Comparison of ENCODE assay signal across 8 cellular contexts in the genomic region with DNA sequence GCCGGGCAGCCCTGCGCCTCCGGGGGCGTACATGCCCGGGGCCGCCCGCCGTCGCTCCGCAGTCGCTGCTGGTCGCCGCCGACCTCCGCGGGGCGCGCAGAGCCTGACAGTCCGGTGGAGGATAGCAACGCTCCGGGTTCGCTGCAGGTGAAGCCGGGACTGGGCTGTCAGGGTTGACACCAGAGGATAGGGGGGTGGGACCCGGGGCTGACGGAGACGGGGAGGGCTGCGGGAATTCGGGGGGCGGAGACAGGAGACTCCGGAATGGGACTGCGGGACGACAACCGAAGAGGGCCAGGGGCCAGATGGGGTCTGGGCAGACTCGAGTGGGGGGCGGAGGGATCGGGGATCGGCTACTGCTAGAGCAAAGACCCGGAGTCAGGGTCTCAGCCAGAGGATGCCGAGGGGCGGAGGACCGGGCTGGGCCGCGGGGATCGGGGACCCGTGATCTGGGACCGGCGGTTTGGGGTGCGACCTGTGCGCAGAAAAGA. TPM values are rescaled to one million over a fixed set of nuclear protein-coding genes. Genes with fewer than 3 reads are reported as not detected.
A peak's percentile ranks its signal among the peaks of the same experiment; 100 is the strongest.
DNase-seq lines count a peak whose midpoint lies in the region; ATAC-seq and TF ChIP-seq lines count a peak whose summit lies in the region.

No MANE protein-coding gene starts in this region.

- peaks cover 81% of the 10 kb centered on the region for H3K79me2 ChIP-seq in MM.1S (ENCODE audit: low read length)

- peak overlapping the region; percentile 100 for H3K4me3 ChIP-seq in MM.1S (ENCODE audit: low read length)
- peak overlapping the region; percentile 80 for H3K4me3 ChIP-seq in ovary

- TF ChIP-seq POLR2A in ovary (IDR thresholded peaks at IDR 0.05), result no peak

- no peaks in the 10 kb centered on the region for H4K20me1 ChIP-seq in MM.1S (ENCODE audit: insufficient read depth, low read length)

- ATAC-seq in GM21723 (IDR thresholded peaks at IDR 0.05; ENCODE audit: unreplicated experiment), result peak; percentile 25

- no peaks in the 10 kb centered on the region for H3K9me3 ChIP-seq in MM.1S (replicated peaks; ENCODE audit: insufficient read depth, low read length)
- no peaks in the 10 kb centered on the region for H3K9me3 ChIP-seq in ovary

- H3K9ac ChIP-seq in MM.1S (ENCODE audit: low read length), result peak overlapping the region; percentile 87

- TF ChIP-seq CTCF in MM.1S (IDR thresholded peaks at IDR 0.05; ENCODE audit: low read length) (no peak), ovary (IDR thresholded peaks at IDR 0.05) (no peak)

- H3K36me3 ChIP-seq in MM.1S (replicated peaks; ENCODE audit: insufficient read depth, low read length) (peaks cover 11% of the 10 kb centered on the region; the same call in 1 of the 2 replicates), ovary (no peaks in the 10 kb centered on the region)

- no peaks in the 10 kb centered on the region for H3K27me3 ChIP-seq in MM.1S (replicated peaks; ENCODE audit: insufficient read depth, low read length)
- H3K27me3 ChIP-seq in ovary, result no peaks in the 10 kb centered on the region

- intact Hi-C loops in ovary (cut with DNase I), result loop anchor here in 1 of 4 donors (5.0 to 10.0 kb wide), 2 partner anchors 58 to 121 kb away; partner anchors contain the start of genes DUSP2 and STARD7

- DNase-seq in DMS53 treated with DMSO at 0.1 percent for 48 hours (lab: John Stamatoyannopoulos, UW; ENCODE audit: unreplicated experiment), result peak; percentile 26
- peak; percentile 15 for DNase-seq in MM.1S
- peak; percentile 81 for DNase-seq in activated effector memory CD4-positive, alpha-beta T cell treated with anti-CD3 and anti-CD28 coated beads, Interleukin-2, amount 50 U/mL, for 16 hours
- peak; percentile 69 for DNase-seq in germinal center (ENCODE audit: low spot score)
- DNase-seq in ovary, result peak in 1 of 5 donors; percentile 76
- no peak for DNase-seq in inferior parietal cortex (ENCODE audit: extremely low spot score)
- no peak for DNase-seq in kidney glomerular epithelial cell (lab: John Stamatoyannopoulos, UW)

- H3K27ac ChIP-seq in MM.1S (ENCODE audit: low read length) (peak overlapping the region; percentile 49; the same call in 1 of the 2 replicates), ovary (peak overlapping the region in 1 of 2 donors; percentile 47)

- H2AFZ ChIP-seq in MM.1S (ENCODE audit: low read length), result peak overlapping the region; percentile 71

- 0 to 2% (median 1%) methylated on average over 41 to 49 of the region's 49 CpGs for WGBS in ovary, 3 donors

- H3K4me1 ChIP-seq in MM.1S (ENCODE audit: low read length) (peaks cover 33% of the 10 kb centered on the region), ovary (ENCODE audit: insufficient read depth) (peaks cover 20% of the 10 kb centered on the region)

- no peaks in the 10 kb centered on the region for H3K9me2 ChIP-seq in MM.1S (replicated peaks; ENCODE audit: insufficient read depth, low read length)

- TF ChIP-seq EP300 in ovary (IDR thresholded peaks at IDR 0.05), result no peak

- peaks cover 16% of the 10 kb centered on the region for H3F3A ChIP-seq in MM.1S (ENCODE audit: insufficient read depth, low read length)

- H3K4me2 ChIP-seq in MM.1S (ENCODE audit: low read depth, low read length), result peak overlapping the region; percentile 91; the same call in 1 of the 2 replicates

RNA-seq across cellular contexts. Expression of gene TMEM127, which starts 0.4 kb away (rescaled TPM):
- 10 to 100 TPM; 26.9 to 55.1 (median 51.6) TPM for total RNA-seq in ovary
- 10 to 100 TPM; 32.7 to 44.7 TPM for polyA plus RNA-seq in ovary

RNA-seq across cellular contexts. Expression of gene CIAO1, which starts 0.6 kb away (rescaled TPM):
- total RNA-seq in ovary, result 100 to 1,000 TPM in 1 of 7 donors, 10 to 100 TPM in 6; 50.8 to 103 (median 58.5) TPM
- 10 to 100 TPM; 42.2 to 55.6 TPM for polyA plus RNA-seq in ovary

RNA-seq across cellular contexts. Expression of gene SNRNP200, which starts 40.0 kb away (rescaled TPM):
- 100 to 1,000 TPM in 5 of 7 donors, 10 to 100 TPM in 2; 71.1 to 149 (median 125) TPM for total RNA-seq in ovary
- polyA plus RNA-seq in ovary, result 100 to 1,000 TPM in 1 of 2 donors, 10 to 100 TPM in 1; 92.9 to 102 TPM

RNA-seq across cellular contexts. Expression of gene STARD7, which starts 56.8 kb away (rescaled TPM):
- 10 to 100 TPM; 40.3 to 90.9 (median 80.4) TPM for total RNA-seq in ovary
- polyA plus RNA-seq in ovary, result 10 to 100 TPM; 32.7 to 73.8 TPM

RNA-seq across cellular contexts. Expression of gene ITPRIPL1, which starts 59.7 kb away (rescaled TPM):
- under 1 TPM; 0.11 to 0.92 (median 0.40) TPM for total RNA-seq in ovary
- polyA plus RNA-seq in ovary, result 1 to 10 TPM in 1 of 2 donors, under 1 TPM in 1; 0.46 to 1.2 TPM

Comparison
In these comparisons a context has a peak if more than half of its experiments do, and no peak if none do; other contexts are left out.
1. DNase-seq: peak in DMS53 treated with DMSO at 0.1 percent for 48 hours (single experiment), MM.1S (single experiment), activated effector memory CD4-positive, alpha-beta T cell treated with anti-CD3 and anti-CD28 coated beads, Interleukin-2, amount 50 U/mL, for 16 hours (single experiment) and germinal center (single experiment); none in inferior parietal cortex (single experiment) and kidney glomerular epithelial cell (single experiment).